22 cellular contexts compared by ENCODE assay signal in the genomic region with DNA sequence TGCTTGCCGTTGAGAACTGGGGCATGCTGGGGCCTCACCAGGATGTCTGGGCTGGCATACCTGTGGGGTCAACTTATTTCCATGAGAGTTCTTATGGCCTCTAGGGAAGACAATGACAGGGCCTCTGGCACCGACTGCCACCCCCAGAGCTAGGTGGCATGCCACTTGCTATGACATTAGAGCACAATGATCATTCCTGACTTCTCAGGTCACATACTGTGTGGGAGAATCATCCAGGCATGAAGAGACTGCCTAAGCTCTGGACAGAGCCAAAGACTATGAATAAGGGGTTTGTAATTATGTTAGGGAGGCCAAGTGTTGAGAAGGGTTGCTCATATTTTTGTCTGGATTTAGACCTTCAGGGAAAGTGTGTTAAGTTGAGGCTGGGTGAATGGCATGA.
DNase-seq lines count a peak whose midpoint lies in the region; ATAC-seq, FAIRE-seq and TF ChIP-seq lines count a peak whose summit lies in the region.
"Had no signal": no experiment of that assay in that cellular context is flagged by ENCODE, and none has a peak within 500 bp of the region (broad histone marks: within the 10 kb centered on the region; RNA-seq: fewer than 3 reads in every experiment).

No MANE protein-coding gene starts in this region.

- 86 to 90% methylated on average over 2 of the region's 2 CpGs for WGBS in upper lobe of left lung, 2 donors

- no peak for TF ChIP-seq CTCF in right atrium auricular region (IDR thresholded peaks at IDR 0.05)
- TF ChIP-seq CTCF in astrocyte (IDR thresholded peaks at IDR 0.05; ENCODE audit: insufficient read depth, low read depth, low read length): no peak
- no peak for TF ChIP-seq CTCF in mucosa of descending colon (IDR thresholded peaks at IDR 0.05)
- TF ChIP-seq CTCF in upper lobe of left lung (IDR thresholded peaks at IDR 0.05): no peak
- TF ChIP-seq CTCF in WERI-Rb-1 (IDR thresholded peaks at IDR 0.05; ENCODE audit: low read depth, low read length): no peak

- intact Hi-C loops in Right ventricle myocardium inferior (cut with DNase I) (no loop called here), mucosa of descending colon (cut with DNase I, micrococcal nuclease) (no loop called here)

- no peak for FAIRE-seq in astrocyte (lab: Jason Lieb, UNC)
- FAIRE-seq: A204.1, D721Med, K562 had no signal

- H3K4me1 Mint-ChIP-seq in astrocyte (ENCODE audit: low read depth, unreplicated experiment): no peaks in the 10 kb centered on the region
- H3K4me1 Mint-ChIP-seq in effector memory CD8-positive, alpha-beta T cell (ENCODE audit: low read depth in 2 of 2): no peaks in the 10 kb centered on the region

- H3K4me3 Mint-ChIP-seq in astrocyte (ENCODE audit: unreplicated experiment): no peak overlapping the region
- H3K4me3 Mint-ChIP-seq in effector memory CD8-positive, alpha-beta T cell: no peak overlapping the region
- H3K4me3 Mint-ChIP-seq: CD8-positive, alpha-beta T cell had no signal

- H3K27me3 Mint-ChIP-seq in astrocyte (ENCODE audit: low read depth, unreplicated experiment): peaks cover 8% of the 10 kb centered on the region
- peaks cover 7 to 8% of the 10 kb centered on the region in 2 donors for H3K27me3 Mint-ChIP-seq in effector memory CD8-positive, alpha-beta T cell

- H3K27ac Mint-ChIP-seq in astrocyte (ENCODE audit: unreplicated experiment): no peak overlapping the region
- H3K27ac Mint-ChIP-seq in effector memory CD8-positive, alpha-beta T cell: no peak overlapping the region
- H3K27ac Mint-ChIP-seq: CD8-positive, alpha-beta T cell had no signal

- no peaks in the 10 kb centered on the region for H3K9me3 Mint-ChIP-seq in astrocyte (ENCODE audit: unreplicated experiment)
- no peaks in the 10 kb centered on the region for H3K9me3 Mint-ChIP-seq in effector memory CD8-positive, alpha-beta T cell
- H3K9me3 Mint-ChIP-seq: CD8-positive, alpha-beta T cell had no signal

- ATAC-seq in Right ventricle myocardium inferior (no peak), mucosa of descending colon (peak; percentile 4), upper lobe of left lung (ENCODE audit: low FRiP score in 2 of 2) (peak; percentile 37 to 65)
- no peak for ATAC-seq in effector memory CD8-positive, alpha-beta T cell (replicated peaks)
- ATAC-seq: CD8-positive, alpha-beta T cell; K562 had no signal

- no peaks in the 10 kb centered on the region for H4K20me1 ChIP-seq in astrocyte (ENCODE audit: insufficient read depth, low read length)
- H4K20me1 ChIP-seq: BLaER1 treated with 17β-estradiol and CSF1 and Interleukin-3, amounts not matched to agents 10 nM and 100 nM had no signal

- H3K27ac ChIP-seq in right atrium auricular region: no peak overlapping the region
- H3K27ac ChIP-seq in astrocyte (ENCODE audit: low read depth, low read length): no peak overlapping the region
- no peak overlapping the region for H3K27ac ChIP-seq in upper lobe of left lung
- no peak overlapping the region for H3K27ac ChIP-seq in WERI-Rb-1
- H3K27ac ChIP-seq: BLaER1 treated with 17β-estradiol and CSF1 and Interleukin-3, amounts not matched to agents 10 nM and 100 nM had no signal

- no peaks in the 10 kb centered on the region for H3K36me3 Mint-ChIP-seq in astrocyte (ENCODE audit: low read depth, unreplicated experiment)
- no peaks in the 10 kb centered on the region for H3K36me3 Mint-ChIP-seq in effector memory CD8-positive, alpha-beta T cell (ENCODE audit: insufficient read depth)
- H3K36me3 Mint-ChIP-seq: CD8-positive, alpha-beta T cell had no signal

- DNase-seq in right atrium auricular region (ENCODE audit: low spot score) (peak; percentile 52), Right ventricle myocardium inferior (ENCODE audit: missing footprints) (no peak), astrocyte (ENCODE audit: low read depth) (peak; percentile 12), mucosa of descending colon (peak in 1 of 3 donors; percentile 4), upper lobe of left lung (no peak), WERI-Rb-1 (no peak), ureter (ENCODE audit: low spot score) (no peak)
- DNase-seq in effector memory CD8-positive, alpha-beta T cell: no peak
- DNase-seq: CD8-positive, alpha-beta T cell; DND-41; NCI-H1105 treated with DMSO at 0.1 percent for 48 hours; NCI-H1694 treated with DMSO at 0.1 percent for 48 hours; NCI-H2227 treated with DMSO at 0.1 percent for 48 hours; NCI-H526 treated with DMSO at 0.1 percent for 48 hours; Right ventricle myocardium superior; SW 1271 had no signal

- no peak overlapping the region for H3K9ac ChIP-seq in astrocyte (ENCODE audit: low read length)
- H3K9ac ChIP-seq: BLaER1 treated with 17β-estradiol and CSF1 and Interleukin-3, amounts not matched to agents 10 nM and 100 nM had no signal

- H3K36me3 ChIP-seq in right atrium auricular region (no peaks in the 10 kb centered on the region), astrocyte (ENCODE audit: insufficient read depth, low read length) (no peaks in the 10 kb centered on the region), mucosa of descending colon (ENCODE audit: low read depth) (no peaks in the 10 kb centered on the region), upper lobe of left lung (no peaks in the 10 kb centered on the region), WERI-Rb-1 (no peaks in the 10 kb centered on the region)
- H3K36me3 ChIP-seq: BLaER1 treated with 17β-estradiol and CSF1 and Interleukin-3, amounts not matched to agents 10 nM and 100 nM; HAP-1; Peyer's patch had no signal

- no peak for TF ChIP-seq EP300 in upper lobe of left lung (IDR thresholded peaks at IDR 0.05)

- H3K27me3 ChIP-seq in right atrium auricular region (no peaks in the 10 kb centered on the region), astrocyte (ENCODE audit: insufficient read depth, low read length) (no peaks in the 10 kb centered on the region), upper lobe of left lung (no peaks in the 10 kb centered on the region), WERI-Rb-1 (ENCODE audit: insufficient read depth, low read depth, severe bottlenecking) (no peaks in the 10 kb centered on the region)
- H3K27me3 ChIP-seq: BLaER1 treated with 17β-estradiol and CSF1 and Interleukin-3, amounts not matched to agents 10 nM and 100 nM; Peyer's patch had no signal

- H2AFZ ChIP-seq in astrocyte (ENCODE audit: low read depth, low read length): no peak overlapping the region

- H3K4me1 ChIP-seq in right atrium auricular region (no peaks in the 10 kb centered on the region), astrocyte (ENCODE audit: insufficient read depth, low read length) (peaks cover 2% of the 10 kb centered on the region), mucosa of descending colon (ENCODE audit: low read depth) (no peaks in the 10 kb centered on the region), upper lobe of left lung (no peaks in the 10 kb centered on the region)
- H3K4me1 ChIP-seq: BLaER1 treated with 17β-estradiol and CSF1 and Interleukin-3, amounts not matched to agents 10 nM and 100 nM; HAP-1; Peyer's patch had no signal

- H3K9me3 ChIP-seq in right atrium auricular region (no peaks in the 10 kb centered on the region), astrocyte (ENCODE audit: insufficient read depth, low read depth, low read length) (no peaks in the 10 kb centered on the region), mucosa of descending colon (no peaks in the 10 kb centered on the region), upper lobe of left lung (no peaks in the 10 kb centered on the region), WERI-Rb-1 (ENCODE audit: severe bottlenecking) (no peaks in the 10 kb centered on the region)
- H3K9me3 ChIP-seq: BLaER1 treated with 17β-estradiol and CSF1 and Interleukin-3, amounts not matched to agents 10 nM and 100 nM; HAP-1; Peyer's patch had no signal

- H3K4me2 ChIP-seq in astrocyte (ENCODE audit: low read length): no peak overlapping the region
- H3K4me2 ChIP-seq: BLaER1 treated with 17β-estradiol and CSF1 and Interleukin-3, amounts not matched to agents 10 nM and 100 nM had no signal

- no peak for TF ChIP-seq POLR2A in upper lobe of left lung (IDR thresholded peaks at IDR 0.05)

- no peak overlapping the region for H3K4me3 ChIP-seq in right atrium auricular region
- no peak overlapping the region for H3K4me3 ChIP-seq in astrocyte (ENCODE audit: insufficient read depth, low read depth, low read length)
- no peak overlapping the region for H3K4me3 ChIP-seq in mucosa of descending colon
- H3K4me3 ChIP-seq in upper lobe of left lung: no peak overlapping the region
- no peak overlapping the region for H3K4me3 ChIP-seq in WERI-Rb-1 (ENCODE audit: low read depth, low read length)
- H3K4me3 ChIP-seq: BLaER1 treated with 17β-estradiol and CSF1 and Interleukin-3, amounts not matched to agents 10 nM and 100 nM; HAP-1; K562; Peyer's patch had no signal

- no peaks in the 10 kb centered on the region for H3K79me2 ChIP-seq in astrocyte (ENCODE audit: insufficient read depth, low read length)

Comparison
In these comparisons a context has a peak if more than half of its experiments do, and no peak if none do; other contexts are left out.
1. DNase-seq: peak in right atrium auricular region (single experiment) and astrocyte (single experiment); none in Right ventricle myocardium inferior (single experiment), upper lobe of left lung (0 of 2), effector memory CD8-positive, alpha-beta T cell (0 of 3), WERI-Rb-1 (single experiment) and ureter (single experiment).
2. ATAC-seq: peak in mucosa of descending colon (single experiment) and upper lobe of left lung (2 of 2); none in Right ventricle myocardium inferior (single experiment) and effector memory CD8-positive, alpha-beta T cell (single experiment).